18 cellular contexts compared by ENCODE assay signal in the genomic region with DNA sequence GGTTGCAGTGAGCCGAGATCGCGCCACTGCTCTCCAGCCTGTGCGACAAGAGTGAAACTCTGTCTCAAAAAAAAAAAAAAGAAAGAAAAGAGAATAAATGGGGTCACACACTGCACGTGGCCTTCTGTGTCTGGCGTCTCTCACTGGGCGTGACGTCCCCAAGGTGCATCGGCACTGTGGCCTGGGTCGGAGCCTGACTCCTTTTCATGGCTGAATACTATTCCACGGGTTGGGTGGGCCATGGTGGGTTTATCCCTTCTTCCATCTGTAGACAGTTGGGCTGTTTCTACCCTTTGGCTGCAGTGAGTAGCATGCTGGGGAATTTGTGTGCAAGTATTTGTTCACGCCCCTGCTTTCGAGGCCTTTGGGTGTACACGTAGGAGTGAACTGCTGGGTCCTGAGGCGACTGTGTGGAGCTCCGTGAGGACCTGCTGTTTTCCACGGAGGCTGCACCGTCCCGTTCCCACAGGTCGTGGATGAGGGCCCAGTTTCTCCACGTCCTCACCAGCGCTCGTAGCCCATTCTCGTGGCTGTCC. TPM values are rescaled to one million over a fixed set of nuclear protein-coding genes. Genes with fewer than 3 reads are reported as not detected.
DNase-seq lines count a peak whose midpoint lies in the region; ATAC-seq, FAIRE-seq and TF ChIP-seq lines count a peak whose summit lies in the region.
"Had no signal": no experiment of that assay in that cellular context is flagged by ENCODE, and none has a peak within 500 bp of the region (broad histone marks: within the 10 kb centered on the region; RNA-seq: fewer than 3 reads in every experiment).

No MANE protein-coding gene starts in this region.

- no peaks in the 10 kb centered on the region for H3K27me3 Mint-ChIP-seq in CD8-positive, alpha-beta T cell (ENCODE audit: low read depth)
- H3K27me3 Mint-ChIP-seq: CD4-positive, alpha-beta T cell had no signal

- peaks cover 49% of the 10 kb centered on the region for H3K9me3 ChIP-seq in BLaER1
- H3K9me3 ChIP-seq in K562 (replicated peaks; ENCODE audit: control insufficient read depth, insufficient read depth, low read depth, low read length): no peaks in the 10 kb centered on the region
- H3K9me3 ChIP-seq in muscle layer of duodenum (ENCODE audit: control insufficient read depth in 1 of 2, low read length in 2 of 2): peaks cover 0 to 4% of the 10 kb centered on the region in 2 donors
- H3K9me3 ChIP-seq in small intestine (ENCODE audit: control insufficient read depth, low read depth): no peaks in the 10 kb centered on the region
- peaks cover 0 to 27% (median 10%) of the 10 kb centered on the region in 12 donors for H3K9me3 ChIP-seq in heart left ventricle
- no peaks in the 10 kb centered on the region for H3K9me3 ChIP-seq in CD8-positive, alpha-beta T cell (ENCODE audit: low read length)
- H3K9me3 ChIP-seq: BE2C had no signal

- no peak for TF ChIP-seq RAD21 in K562 (CRISPR knock-in tag; conservative IDR thresholded peaks at IDR 0.05 in 1 of 2, IDR thresholded peaks at IDR 0.05 in 1 of 2)

- DNase-seq in K562 (ENCODE audit: extremely low read depth in 1 of 4, low spot score in 3 of 4) (no peak), small intestine (no peak), heart left ventricle (no peak), Right ventricle myocardium inferior (ENCODE audit: missing footprints) (no peak)
- no peak for DNase-seq in CD8-positive, alpha-beta T cell
- DNase-seq: BE2C; CD4-positive, alpha-beta T cell; GF-D8; GOT3 had no signal

- no TSS peak for BruUV-seq in K562 (replicated peaks; lab: Mats Ljungman, UMichigan)

- H3K9ac ChIP-seq in BLaER1: no peak overlapping the region
- H3K9ac ChIP-seq in K562 (ENCODE audit: insufficient read depth in 1 of 2, low read depth in 2 of 2, low read length in 2 of 2): peak overlapping the region in 1 of 2 experiments; percentile 6; a peak in 1 of 4 replicates

- no peak for FAIRE-seq in K562 (lab: Jason Lieb, UNC)
- no peak for FAIRE-seq in small intestine (lab: Jason Lieb, UNC)
- FAIRE-seq: HTR-8/SVneo had no signal

- peak overlapping the region; percentile 24 for H3K4me2 ChIP-seq in BLaER1
- no peak overlapping the region for H3K4me2 ChIP-seq in K562 (ENCODE audit: insufficient read depth, low read length)

- H3K9me1 ChIP-seq in K562 (ENCODE audit: control insufficient read depth, insufficient read depth, low read length): no peaks in the 10 kb centered on the region

- H3K4me1 ChIP-seq in BLaER1 (peaks cover 8% of the 10 kb centered on the region), K562 (replicated peaks in 1 of 2; ENCODE audit: control insufficient read depth in 2 of 2, insufficient read depth in 2 of 2, low read length in 2 of 2) (peaks cover 5 to 48% of the 10 kb centered on the region in 2 experiments; a peak in 3 of 5 replicates), muscle layer of duodenum (ENCODE audit: control insufficient read depth in 1 of 2, insufficient read depth in 2 of 2, low read length in 2 of 2) (peaks cover 0 to 3% of the 10 kb centered on the region in 2 donors), small intestine (ENCODE audit: control insufficient read depth in 2 of 2, insufficient read depth in 1 of 2, low read depth in 1 of 2, low read length in 1 of 2) (peaks cover 0 to 3% of the 10 kb centered on the region in 2 donors), heart left ventricle (peaks cover 0 to 4% (median 0%) of the 10 kb centered on the region in 12 donors)
- no peaks in the 10 kb centered on the region for H3K4me1 ChIP-seq in CD8-positive, alpha-beta T cell (ENCODE audit: insufficient read depth, low read length)
- H3K4me1 ChIP-seq: BE2C had no signal

- H3K27ac ChIP-seq in BLaER1 (no peak overlapping the region), K562 (ENCODE audit: extremely low read depth, low read depth, low read length) (no peak overlapping the region), muscle layer of duodenum (ENCODE audit: low read length) (peak overlapping the region; percentile 69), small intestine (ENCODE audit: low read depth in 1 of 2, low read length in 1 of 2) (peak overlapping the region; percentile 85 to 98), heart left ventricle (no peak overlapping the region)
- H3K27ac ChIP-seq in CD8-positive, alpha-beta T cell (ENCODE audit: low read depth, low read length): no peak overlapping the region
- H3K27ac ChIP-seq: C4-2B had no signal

- TF ChIP-seq POLR2A in K562 (conservative IDR thresholded peaks at IDR 0.05) (no peak), heart left ventricle (IDR thresholded peaks at IDR 0.05) (no peak), GM18505 (IDR thresholded peaks at IDR 0.05; ENCODE audit: borderline replicate concordance, extremely low read depth, insufficient read depth, insufficient read length) (no peak)

- H3K36me3 ChIP-seq in BLaER1 (peaks cover 72% of the 10 kb centered on the region), K562 (ENCODE audit: control insufficient read depth, insufficient read depth, low read length) (no peaks in the 10 kb centered on the region), muscle layer of duodenum (ENCODE audit: control insufficient read depth in 1 of 2, insufficient read depth in 2 of 2, low read length in 2 of 2) (peaks cover 0 to 19% of the 10 kb centered on the region in 2 donors), small intestine (ENCODE audit: control insufficient read depth in 2 of 2, insufficient read depth in 2 of 2, low read length in 2 of 2) (no peaks in the 10 kb centered on the region), heart left ventricle (peaks cover 0 to 26% (median 0%) of the 10 kb centered on the region in 9 donors)
- H3K36me3 ChIP-seq in CD8-positive, alpha-beta T cell (ENCODE audit: insufficient read depth, low read length): no peaks in the 10 kb centered on the region
- H3K36me3 ChIP-seq: BE2C had no signal

- intact Hi-C loops in K562 (cut with micrococcal nuclease) (no loop called here), heart left ventricle (cut with DNase I) (loop anchor here in 1 of 10 donors (5.0 kb wide), 1 partner anchor 40 kb away; no protein-coding TSS in a partner anchor), Right ventricle myocardium inferior (cut with DNase I) (no loop called here)
- intact Hi-C loops in CD8-positive, alpha-beta T cell (cut with DNase I, micrococcal nuclease): no loop called here

- H2AFZ ChIP-seq in K562 (ENCODE audit: low read depth, low read length): no peak overlapping the region

- H3K4me1 Mint-ChIP-seq in CD8-positive, alpha-beta T cell (ENCODE audit: low read depth): no peaks in the 10 kb centered on the region

- CTCF ChIA-PET in K562 (lab: Yijun Ruan, JAX; ENCODE audit: low intra/inter-chr PET ratio): no interaction called here
- CTCF ChIA-PET in CD8-positive, alpha-beta T cell (lab: Charles Lee): no interaction called here

- no peak overlapping the region for H3K27ac Mint-ChIP-seq in CD8-positive, alpha-beta T cell
- H3K27ac Mint-ChIP-seq: CD4-positive, alpha-beta T cell had no signal

- H3K4me3 Mint-ChIP-seq in CD8-positive, alpha-beta T cell: no peak overlapping the region
- H3K4me3 Mint-ChIP-seq: CD4-positive, alpha-beta T cell had no signal

- in situ Hi-C loops in K562 (cut with MboI): no loop called here

- no peaks in the 10 kb centered on the region for H3K79me2 ChIP-seq in K562 (ENCODE audit: control insufficient read depth, insufficient read depth, low read length)

- no peak for TF ChIP-seq EP300 in K562 (IDR thresholded peaks at IDR 0.05; ENCODE audit: low read length)

- no peaks in the 10 kb centered on the region for H3K9me3 Mint-ChIP-seq in CD8-positive, alpha-beta T cell
- H3K9me3 Mint-ChIP-seq: CD4-positive, alpha-beta T cell; IgD-negative memory B cell had no signal

- no peak for ATAC-seq in K562
- no peak for ATAC-seq in heart left ventricle
- ATAC-seq in CD8-positive, alpha-beta T cell: no peak
- ATAC-seq in GM18505 (IDR thresholded peaks at IDR 0.05; ENCODE audit: unreplicated experiment): no peak
- no peak for ATAC-seq in Right ventricle myocardium inferior
- ATAC-seq: HCT116 had no signal

- H3K4me3 ChIP-seq in BLaER1 (no peak overlapping the region), K562 (no peak overlapping the region), muscle layer of duodenum (ENCODE audit: low read depth in 1 of 2, low read length in 2 of 2) (no peak overlapping the region), small intestine (ENCODE audit: low read depth in 1 of 2, low read length in 2 of 2) (no peak overlapping the region), heart left ventricle (no peak overlapping the region)
- no peak overlapping the region for H3K4me3 ChIP-seq in CD8-positive, alpha-beta T cell (ENCODE audit: low read depth, low read length)

- H3K36me3 Mint-ChIP-seq in CD8-positive, alpha-beta T cell: no peaks in the 10 kb centered on the region
- H3K36me3 Mint-ChIP-seq: IgD-negative memory B cell had no signal

- H4K20me1 ChIP-seq in BLaER1: peaks cover 9% of the 10 kb centered on the region
- no peaks in the 10 kb centered on the region for H4K20me1 ChIP-seq in K562 (replicated peaks; ENCODE audit: control insufficient read depth, insufficient read depth, low read length)

- TF ChIP-seq CTCF in K562 (IDR thresholded peaks at IDR 0.05 in 2 of 3, conservative IDR thresholded peaks at IDR 0.05 in 1 of 3; ENCODE audit: insufficient read depth in 2 of 3, low read depth in 1 of 3, low read length in 3 of 3) (no peak), heart left ventricle (IDR thresholded peaks at IDR 0.05) (no peak)
- TF ChIP-seq CTCF in CD8-positive, alpha-beta T cell (IDR thresholded peaks at IDR 0.05): no peak

- no peaks in the 10 kb centered on the region for H3K27me3 ChIP-seq in BLaER1
- H3K27me3 ChIP-seq in K562 (ENCODE audit: control insufficient read depth in 2 of 2, insufficient read depth in 2 of 2, low read length in 2 of 2): no peaks in the 10 kb centered on the region
- no peaks in the 10 kb centered on the region for H3K27me3 ChIP-seq in muscle layer of duodenum (ENCODE audit: low read depth, low read length)
- H3K27me3 ChIP-seq in small intestine (ENCODE audit: control insufficient read depth in 2 of 2, insufficient read depth in 2 of 2, low read length in 2 of 2): no peaks in the 10 kb centered on the region
- H3K27me3 ChIP-seq in heart left ventricle: no peaks in the 10 kb centered on the region
- no peaks in the 10 kb centered on the region for H3K27me3 ChIP-seq in CD8-positive, alpha-beta T cell (ENCODE audit: insufficient read depth, low read length)
- H3K27me3 ChIP-seq: BE2C had no signal

- 68% methylated on average over 20 of the region's 24 CpGs for WGBS in K562 (ENCODE audit: insufficient coverage, low coverage, missing lambda C conversion rate)
- 62 to 83% (median 75%) methylated on average over 24 of the region's 24 CpGs for WGBS in small intestine, 3 donors
- 94 to 97% (median 96%) methylated on average over 24 of the region's 24 CpGs for WGBS in heart left ventricle, 4 donors

- POLR2A ChIA-PET in K562 (lab: Yijun Ruan, JAX): interaction anchor here (0.7 kb wide), 1 partner anchor 200 kb away, joined by 3 read pairs; no protein-coding TSS in a partner anchor
- POLR2A ChIA-PET in CD8-positive, alpha-beta T cell (lab: Charles Lee): no interaction called here

RNA-seq across cellular contexts. Expression of gene MISP, which starts 8.3 kb away (rescaled TPM):
- not detected in 2 replicates for total RNA-seq in K562 (2011; cell fraction: chromatin; rRNA removed; ENCODE audit: low replicate concordance)
- total RNA-seq in K562 (2011; cell fraction: nucleolus; rRNA removed): not detected in 2 replicates
- not detected in 2 replicates for total RNA-seq in K562 (2011; cell fraction: nucleoplasm; rRNA removed)
- 0.05 and 0.24 TPM in 2 replicates for total RNA-seq in K562 (2014; rRNA removed)
- not detected in 2 replicates for total RNA-seq in K562 (2014; rRNA removed; fragmentation: Illumina TruSeq; extraction: Trizol)
- not detected in 2 replicates for total RNA-seq in K562 (2015; rRNA removed; fragmentation: Illumina TruSeq; extraction: Trizol)
- 0.20 and 0.29 TPM in 2 replicates for total RNA-seq in K562 (2021)
- polyA plus RNA-seq in K562 (2011; rRNA removed): 0.03 and 0.06 TPM in 2 replicates
- 0.10 and 0.13 TPM in 2 replicates for polyA plus RNA-seq in K562 (2011; cell fraction: cytosol; rRNA removed)
- polyA plus RNA-seq in K562 (2011; cell fraction: nucleus; rRNA removed): 0.10 TPM in 1 of 2 replicates, not detected in the other
- 0.04 and 0.07 TPM in 2 replicates for polyA plus RNA-seq in K562 (2012)
- polyA plus RNA-seq in K562 (2014; fragmentation: Illumina TruSeq; extraction: Trizol): not detected in 2 replicates
- not detected for polyA plus RNA-seq in K562 (2014; fragmentation: Nextera tagmentation; extraction: Ambion mirVana)
- polyA plus RNA-seq in K562 (2014; rRNA removed): 0.04 TPM in 1 of 2 replicates, not detected in the other
- not detected in 2 replicates for polyA minus RNA-seq in K562 (2011; rRNA and poly(A)+ RNA removed)
- polyA minus RNA-seq in K562 (2011; cell fraction: cytosol; rRNA and poly(A)+ RNA removed): 0.55 TPM in 1 of 2 replicates, not detected in the other
- not detected in 2 replicates for polyA minus RNA-seq in K562 (2011; cell fraction: nucleus; rRNA and poly(A)+ RNA removed)
- 100 to 1,000 TPM; 189 to 644 (median 550) TPM for polyA plus RNA-seq in small intestine
- total RNA-seq in heart left ventricle: 1 to 10 TPM in 1 of 9 donors, not detected in 8; 1.1 TPM
- under 1 TPM in 1 of 2 donors, not detected in 1; 0.06 TPM for polyA plus RNA-seq in heart left ventricle
- not detected for total RNA-seq in CD8-positive, alpha-beta T cell
- total RNA-seq in Right ventricle myocardium inferior: not detected
- total RNA-seq: CD4-positive, alpha-beta T cell had no signal
- polyA plus RNA-seq: IgD-negative memory B cell had no signal

RNA-seq across cellular contexts. Expression of gene PALM, which starts 33.9 kb away (rescaled TPM):
- 4.4 and 8.7 TPM in 2 replicates for total RNA-seq in K562 (2011; cell fraction: chromatin; rRNA removed; ENCODE audit: low replicate concordance)
- total RNA-seq in K562 (2011; cell fraction: nucleolus; rRNA removed): 4.2 and 5.2 TPM in 2 replicates
- total RNA-seq in K562 (2011; cell fraction: nucleoplasm; rRNA removed): 2.3 and 6.4 TPM in 2 replicates
- 2.6 and 3.3 TPM in 2 replicates for total RNA-seq in K562 (2014; rRNA removed)
- total RNA-seq in K562 (2014; rRNA removed; fragmentation: Illumina TruSeq; extraction: Trizol): 0.51 and 0.73 TPM in 2 replicates
- 1.6 and 1.8 TPM in 2 replicates for total RNA-seq in K562 (2015; rRNA removed; fragmentation: Illumina TruSeq; extraction: Trizol)
- 6.6 and 6.9 TPM in 2 replicates for total RNA-seq in K562 (2021)
- 2.4 and 2.8 TPM in 2 replicates for polyA plus RNA-seq in K562 (2011; rRNA removed)
- polyA plus RNA-seq in K562 (2011; cell fraction: cytosol; rRNA removed): 2.4 and 5.7 TPM in 2 replicates
- polyA plus RNA-seq in K562 (2011; cell fraction: nucleus; rRNA removed): 2.8 and 5.3 TPM in 2 replicates
- polyA plus RNA-seq in K562 (2012): 3.7 and 10.5 TPM in 2 replicates
- 1.7 and 3.0 TPM in 2 replicates for polyA plus RNA-seq in K562 (2014; fragmentation: Illumina TruSeq; extraction: Trizol)
- under 1 TPM; 0.04 to 0.08 TPM for polyA plus RNA-seq in K562 (2014; fragmentation: Nextera tagmentation; extraction: Ambion mirVana)
- polyA plus RNA-seq in K562 (2014; rRNA removed): 2.1 and 3.3 TPM in 2 replicates
- 0.45 and 1.0 TPM in 2 replicates for polyA minus RNA-seq in K562 (2011; rRNA and poly(A)+ RNA removed)
- 8.5 and 10.1 TPM in 2 replicates for polyA minus RNA-seq in K562 (2011; cell fraction: cytosol; rRNA and poly(A)+ RNA removed)
- 1.3 and 2.2 TPM in 2 replicates for polyA minus RNA-seq in K562 (2011; cell fraction: nucleus; rRNA and poly(A)+ RNA removed)
- 10 to 100 TPM; 17.9 to 37.6 (median 32.6) TPM for polyA plus RNA-seq in small intestine
- 10 to 100 TPM; 13.5 to 42.3 (median 23.3) TPM for total RNA-seq in heart left ventricle
- 10 to 100 TPM; 15.7 to 23.8 TPM for polyA plus RNA-seq in heart left ventricle
- total RNA-seq in CD8-positive, alpha-beta T cell: not detected
- 34.0 TPM for total RNA-seq in Right ventricle myocardium inferior
- total RNA-seq: CD4-positive, alpha-beta T cell had no signal
- polyA plus RNA-seq: IgD-negative memory B cell had no signal

RNA-seq across cellular contexts. Expression of gene PRSS57, which starts 47.4 kb away (rescaled TPM):
- not detected in 2 replicates for total RNA-seq in K562 (2011; cell fraction: chromatin; rRNA removed; ENCODE audit: low replicate concordance)
- total RNA-seq in K562 (2011; cell fraction: nucleolus; rRNA removed): 0.50 and 1.1 TPM in 2 replicates
- 0.37 TPM in 1 of 2 replicates, not detected in the other for total RNA-seq in K562 (2011; cell fraction: nucleoplasm; rRNA removed)
- 1.9 and 2.0 TPM in 2 replicates for total RNA-seq in K562 (2014; rRNA removed)
- total RNA-seq in K562 (2014; rRNA removed; fragmentation: Illumina TruSeq; extraction: Trizol): not detected in 2 replicates
- total RNA-seq in K562 (2015; rRNA removed; fragmentation: Illumina TruSeq; extraction: Trizol): 2.5 and 3.0 TPM in 2 replicates
- 1.0 and 2.0 TPM in 2 replicates for total RNA-seq in K562 (2021)
- polyA plus RNA-seq in K562 (2011; rRNA removed): 0.22 and 0.49 TPM in 2 replicates
- polyA plus RNA-seq in K562 (2011; cell fraction: cytosol; rRNA removed): 0.53 and 2.1 TPM in 2 replicates
- polyA plus RNA-seq in K562 (2011; cell fraction: nucleus; rRNA removed): 0.34 and 0.37 TPM in 2 replicates
- 4.0 and 26.3 TPM in 2 replicates for polyA plus RNA-seq in K562 (2012)
- 0.86 TPM in 1 of 2 replicates, not detected in the other for polyA plus RNA-seq in K562 (2014; fragmentation: Illumina TruSeq; extraction: Trizol)
- polyA plus RNA-seq in K562 (2014; fragmentation: Nextera tagmentation; extraction: Ambion mirVana): under 1 TPM in 1 of 2 experiments, not detected in 1; 0.06 TPM
- 1.5 TPM in 2 replicates for polyA plus RNA-seq in K562 (2014; rRNA removed)
- not detected in 2 replicates for polyA minus RNA-seq in K562 (2011; rRNA and poly(A)+ RNA removed)
- polyA minus RNA-seq in K562 (2011; cell fraction: cytosol; rRNA and poly(A)+ RNA removed): not detected in 2 replicates
- not detected in 2 replicates for polyA minus RNA-seq in K562 (2011; cell fraction: nucleus; rRNA and poly(A)+ RNA removed)
- not detected for polyA plus RNA-seq in small intestine
- not detected for total RNA-seq in heart left ventricle
- not detected for polyA plus RNA-seq in heart left ventricle
- total RNA-seq in CD8-positive, alpha-beta T cell: not detected
- not detected for total RNA-seq in Right ventricle myocardium inferior
- total RNA-seq: A172; CD4-positive, alpha-beta T cell; H7 had no signal
- polyA plus RNA-seq: IgD-negative memory B cell had no signal

RNA-seq across cellular contexts. Expression of gene PTBP1, which starts 54.6 kb away (rescaled TPM):
- total RNA-seq in K562 (2011; cell fraction: chromatin; rRNA removed; ENCODE audit: low replicate concordance): 327 and 692 TPM in 2 replicates
- 382 and 389 TPM in 2 replicates for total RNA-seq in K562 (2011; cell fraction: nucleolus; rRNA removed)
- 336 and 353 TPM in 2 replicates for total RNA-seq in K562 (2011; cell fraction: nucleoplasm; rRNA removed)
- 237 and 443 TPM in 2 replicates for total RNA-seq in K562 (2014; rRNA removed)
- total RNA-seq in K562 (2014; rRNA removed; fragmentation: Illumina TruSeq; extraction: Trizol): 234 TPM in 2 replicates
- 183 and 187 TPM in 2 replicates for total RNA-seq in K562 (2015; rRNA removed; fragmentation: Illumina TruSeq; extraction: Trizol)
- 751 and 759 TPM in 2 replicates for total RNA-seq in K562 (2021)
- polyA plus RNA-seq in K562 (2011; rRNA removed): 131 and 357 TPM in 2 replicates
- polyA plus RNA-seq in K562 (2011; cell fraction: cytosol; rRNA removed): 138 and 245 TPM in 2 replicates
- 683 and 1,149 TPM in 2 replicates for polyA plus RNA-seq in K562 (2011; cell fraction: nucleus; rRNA removed)
- polyA plus RNA-seq in K562 (2012): 757 and 849 TPM in 2 replicates
- polyA plus RNA-seq in K562 (2014; fragmentation: Illumina TruSeq; extraction: Trizol): 413 and 465 TPM in 2 replicates
- 10 to 100 TPM; 14.0 to 18.1 TPM for polyA plus RNA-seq in K562 (2014; fragmentation: Nextera tagmentation; extraction: Ambion mirVana)
- polyA plus RNA-seq in K562 (2014; rRNA removed): 291 and 296 TPM in 2 replicates
- polyA minus RNA-seq in K562 (2011; rRNA and poly(A)+ RNA removed): 127 and 175 TPM in 2 replicates
- 353 and 383 TPM in 2 replicates for polyA minus RNA-seq in K562 (2011; cell fraction: cytosol; rRNA and poly(A)+ RNA removed)
- polyA minus RNA-seq in K562 (2011; cell fraction: nucleus; rRNA and poly(A)+ RNA removed): 242 and 246 TPM in 2 replicates
- polyA plus RNA-seq in small intestine: 100 to 1,000 TPM; 109 to 149 (median 131) TPM
- 100 to 1,000 TPM in 1 of 9 donors, 10 to 100 TPM in 8; 47.6 to 144 (median 55.6) TPM for total RNA-seq in heart left ventricle
- 10 to 100 TPM; 39.2 to 52.2 TPM for polyA plus RNA-seq in heart left ventricle
- 100 to 1,000 TPM; 248 to 266 TPM for total RNA-seq in CD8-positive, alpha-beta T cell
- total RNA-seq in Right ventricle myocardium inferior: 67.6 TPM

Comparison
In these comparisons a context has a peak if more than half of its experiments do, and no peak if none do; other contexts are left out.
1. H3K27ac ChIP-seq: peak in muscle layer of duodenum (single experiment) and small intestine (2 of 2); none in BLaER1 (single experiment), K562 (single experiment), heart left ventricle (0 of 12) and CD8-positive, alpha-beta T cell (single experiment).